Comparison of ENCODE assay signal across 13 cellular contexts in the genomic region with DNA sequence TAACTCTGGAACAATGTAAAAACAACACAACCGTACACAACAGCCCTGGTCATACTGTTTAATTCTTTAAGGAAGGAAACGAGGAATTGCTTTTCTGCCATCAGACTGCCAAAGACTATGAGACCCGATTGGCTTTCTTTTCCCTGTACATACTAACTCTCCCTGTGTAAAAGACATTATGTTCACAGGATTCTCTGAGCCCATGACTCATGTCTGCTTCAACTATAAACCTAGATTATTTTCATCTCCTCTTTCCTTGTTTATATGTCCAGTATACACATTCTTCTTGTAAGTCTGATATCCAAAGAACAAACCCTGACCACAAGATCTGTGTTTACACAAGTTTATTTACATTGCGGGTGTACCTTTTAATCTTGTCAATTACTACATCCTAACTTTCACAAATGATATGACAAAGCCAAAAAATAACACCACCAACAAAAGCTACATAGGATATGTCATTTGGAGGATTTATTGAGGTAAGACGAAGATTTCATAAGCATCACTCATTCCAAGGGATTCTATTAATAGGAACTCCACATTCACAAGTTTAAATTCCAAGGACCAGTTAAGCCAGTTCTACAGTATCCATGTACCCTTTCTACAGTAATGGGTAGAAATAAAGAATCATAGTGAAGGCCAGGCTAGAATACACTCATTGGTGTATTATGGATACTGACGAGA.
DNase-seq lines count a peak whose midpoint lies in the region; ATAC-seq and TF ChIP-seq lines count a peak whose summit lies in the region.
"Had no signal": no experiment of that assay in that cellular context is flagged by ENCODE, and none has a peak within 500 bp of the region (broad histone marks: within the 10 kb centered on the region; RNA-seq: fewer than 3 reads in every experiment).

No MANE protein-coding gene starts in this region.

- 64% methylated on average over 6 of the region's 6 CpGs for WGBS in right lobe of liver (ENCODE audit: insufficient coverage, low coverage, low lambda C conversion rate, missing lambda C conversion rate)

- H3K36me3 ChIP-seq in right lobe of liver, result no peaks in the 10 kb centered on the region

- TF ChIP-seq POLR2A in right lobe of liver (IDR thresholded peaks at IDR 0.05), result no peak

- CTCF ChIA-PET in AG04450 (lab: Charles Lee), result no interaction called here

- no peaks in the 10 kb centered on the region for H3K4me1 ChIP-seq in right lobe of liver

- H3K9me3 ChIP-seq in AG04450 (ENCODE audit: control insufficient read depth, insufficient read depth, low read length), result no peaks in the 10 kb centered on the region
- no peaks in the 10 kb centered on the region for H3K9me3 ChIP-seq in right lobe of liver

- no peak overlapping the region for H3K27ac ChIP-seq in AG04450 (ENCODE audit: low read depth, low read length)
- H3K27ac ChIP-seq in right lobe of liver, result no peak overlapping the region

- peak; percentile 69 for DNase-seq in AG04450 (ENCODE audit: low read depth, low spot score)
- peak; percentile 10 for DNase-seq in HuH-7 (ENCODE audit: low spot score)
- peak; percentile 57 for DNase-seq in cardiac fibroblast (ENCODE audit: low read depth in 2 of 2)
- no peak for DNase-seq in right lobe of liver
- DNase-seq in hepatic stellate cell (ENCODE audit: low spot score), result no peak
- no peak for DNase-seq in cardiac septum (ENCODE audit: low spot score)
- no peak for DNase-seq in OCI-M2 (lab: John Stamatoyannopoulos, UW; ENCODE audit: unreplicated experiment)
- DNase-seq: activated T-cell treated with anti-CD3 and anti-CD28 coated beads for 4 hours, AML-193, NCI-H1436 treated with DMSO at 0.1 percent for 48 hours, posterior cingulate gyrus had no signal

- peaks cover 7% of the 10 kb centered on the region for H3K27me3 ChIP-seq in AG04450 (ENCODE audit: control insufficient read depth, insufficient read depth, low read length)
- no peaks in the 10 kb centered on the region for H3K27me3 ChIP-seq in right lobe of liver

- peak in 3 of 4 donors; percentile 32 to 70 (median 57) for ATAC-seq in right lobe of liver
- ATAC-seq in GM18873 (IDR thresholded peaks at IDR 0.05; ENCODE audit: low FRiP score, unreplicated experiment), result no peak
- ATAC-seq: left lobe of liver had no signal

- intact Hi-C loops in right lobe of liver (cut with DNase I) (no loop called here), cardiac septum (cut with DNase I) (no loop called here)

- POLR2A ChIA-PET in AG04450 (lab: Yijun Ruan, JAX), result interaction anchor here (0.6 kb wide), 1 partner anchor 24 kb away, joined by 3 read pairs; no protein-coding TSS in a partner anchor

- H3K4me3 ChIP-seq in AG04450 (ENCODE audit: low read depth, low read length), result no peak overlapping the region
- H3K4me3 ChIP-seq in cardiac fibroblast (replicated peaks in 1 of 2; ENCODE audit: low read depth in 2 of 2, low read length in 2 of 2), result no peak overlapping the region
- H3K4me3 ChIP-seq in right lobe of liver, result no peak overlapping the region

- TF ChIP-seq CTCF in AG04450 (IDR thresholded peaks at IDR 0.05; ENCODE audit: low read depth, low read length) (no peak), cardiac fibroblast (IDR thresholded peaks at IDR 0.05; ENCODE audit: low read depth, low read length) (no peak), right lobe of liver (IDR thresholded peaks at IDR 0.05) (no peak)

Comparison
In these comparisons a context has a peak if more than half of its experiments do, and no peak if none do; other contexts are left out.
1. DNase-seq: peak in AG04450 (single experiment), HuH-7 (single experiment) and cardiac fibroblast (2 of 2); none in right lobe of liver (0 of 3), hepatic stellate cell (single experiment), cardiac septum (single experiment) and OCI-M2 (single experiment).